In the genomic region with DNA sequence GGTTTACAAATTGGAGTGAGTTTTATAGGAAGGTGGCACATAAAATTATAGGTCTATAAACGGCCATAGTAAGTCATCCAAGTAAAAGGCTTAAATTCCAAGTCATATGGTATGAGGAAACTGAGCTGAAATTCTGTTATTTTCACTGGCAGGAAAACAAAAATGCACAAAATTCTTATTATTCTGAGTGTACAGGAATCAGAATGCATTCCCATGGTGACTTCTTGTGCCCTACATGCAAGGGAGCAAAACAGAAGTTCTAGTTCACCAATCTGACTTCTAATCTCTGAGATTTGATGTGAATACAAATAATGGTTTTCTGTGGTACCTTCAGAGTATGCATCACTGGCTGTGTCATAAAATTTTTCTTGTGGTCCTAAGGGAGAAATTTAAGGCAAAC, we compare ENCODE assay signal across 34 cellular contexts.
DNase-seq lines count a peak whose midpoint lies in the region; ATAC-seq and TF ChIP-seq lines count a peak whose summit lies in the region.
"Had no signal": no experiment of that assay in that cellular context is flagged by ENCODE, and none has a peak within 500 bp of the region (broad histone marks: within the 10 kb centered on the region; RNA-seq: fewer than 3 reads in every experiment).

No MANE protein-coding gene starts in this region.

- TF ChIP-seq CTCF in brain microvascular endothelial cell (IDR thresholded peaks at IDR 0.05; ENCODE audit: low read depth, low read length, missing control alignments) (no peak), fibroblast of the aortic adventitia (IDR thresholded peaks at IDR 0.05; ENCODE audit: insufficient read depth, low read length) (no peak), nephron progenitor cell (IDR thresholded peaks at IDR 0.05) (no peak)
- no peak for TF ChIP-seq CTCF in CD8-positive, alpha-beta T cell (IDR thresholded peaks at IDR 0.05)

- DNase-seq in GM04503 (ENCODE audit: low read depth) (peak; percentile 74), brain microvascular endothelial cell (peak; percentile 37), fibroblast of the aortic adventitia (ENCODE audit: low read depth) (peak; percentile 78), D341Med (ENCODE audit: low spot score) (no peak), nephron progenitor cell (no peak)
- no peak for DNase-seq in CD8-positive, alpha-beta T cell
- DNase-seq: 8988T; activated CD4-positive, alpha-beta memory T cell treated with anti-CD3 and anti-CD28 coated beads, Interleukin-2, amount 10 ng/mL, durations not matched to agents 7 days and 5 days; activated CD4-positive, alpha-beta T cell treated with anti-CD3 and anti-CD28 coated beads for 1 hour; activated CD8-positive, alpha-beta memory T cell treated with anti-CD3 and anti-CD28 coated beads, Interleukin-2, amount 50 U/mL, for 4 hours; activated naive CD4-positive, alpha-beta T cell treated with Interleukin-2 at 50 U/mL for 16 hours; CD8-positive, alpha-beta memory T cell; DMS 273 treated with DMSO at 0.1 percent for 48 hours; effector CD8-positive, alpha-beta T cell; hypothalamus; immature natural killer cell; Kasumi-1; left colon; mammary epithelial cell; NCI-H1436 treated with DMSO at 0.1 percent for 48 hours; NCI-H2081 treated with DMSO at 0.1 percent for 48 hours; NCI-H345; retina; SHP77; stimulated activated CD4-positive, alpha-beta T cell treated with anti-CD3 and anti-CD28 coated beads, Interleukin-1b, Interleukin-23, amount 100 ng/mL, for 48 hours; stimulated activated naive CD4-positive, alpha-beta T cell treated with Interleukin-2 at 50 U/mL for 16 hours; upper lobe of right lung had no signal

- CTCF ChIA-PET in CD8-positive, alpha-beta T cell (lab: Charles Lee) = no interaction called here

- H3K27ac Mint-ChIP-seq in nephron progenitor cell = no peak overlapping the region
- no peak overlapping the region for H3K27ac Mint-ChIP-seq in CD8-positive, alpha-beta T cell
- H3K27ac Mint-ChIP-seq: activated CD4-positive, alpha-beta memory T cell treated with anti-CD3 and anti-CD28 coated beads, Interleukin-2, amount 10 ng/mL, durations not matched to agents 7 days and 5 days; B cell; CD8-positive, alpha-beta memory T cell; immature natural killer cell; nephron had no signal

- H3K36me3 Mint-ChIP-seq in nephron progenitor cell (ENCODE audit: low read depth) = no peaks in the 10 kb centered on the region
- no peaks in the 10 kb centered on the region for H3K36me3 Mint-ChIP-seq in CD8-positive, alpha-beta T cell
- H3K36me3 Mint-ChIP-seq: CD8-positive, alpha-beta memory T cell; immature natural killer cell had no signal

- H3K9me3 ChIP-seq in CD8-positive, alpha-beta T cell (ENCODE audit: low read length) = no peaks in the 10 kb centered on the region
- H3K9me3 ChIP-seq: upper lobe of right lung had no signal

- POLR2A ChIA-PET in CD8-positive, alpha-beta T cell (lab: Charles Lee) = no interaction called here

- H3K27ac ChIP-seq in ACC112 (ENCODE audit: low read depth, low read length) = peak overlapping the region; percentile 77
- no peak overlapping the region for H3K27ac ChIP-seq in brain microvascular endothelial cell
- H3K27ac ChIP-seq in CD8-positive, alpha-beta T cell (ENCODE audit: low read depth, low read length) = no peak overlapping the region
- H3K27ac ChIP-seq: epithelial cell of prostate, parathyroid adenoma, upper lobe of right lung had no signal

- peaks cover 7% of the 10 kb centered on the region for H3K27me3 Mint-ChIP-seq in nephron progenitor cell (ENCODE audit: low read depth, poor library complexity)
- no peaks in the 10 kb centered on the region for H3K27me3 Mint-ChIP-seq in CD8-positive, alpha-beta T cell (ENCODE audit: low read depth)
- H3K27me3 Mint-ChIP-seq: activated CD4-positive, alpha-beta memory T cell treated with anti-CD3 and anti-CD28 coated beads, Interleukin-2, amount 10 ng/mL, durations not matched to agents 7 days and 5 days; B cell had no signal

- no peak for ATAC-seq in CD8-positive, alpha-beta T cell
- no peak for ATAC-seq in GM18517 (IDR thresholded peaks at IDR 0.05; ENCODE audit: unreplicated experiment)
- ATAC-seq: left colon, Panc1, upper lobe of right lung had no signal

- H3K27me3 ChIP-seq in ACC112 (ENCODE audit: insufficient read depth, low read length) = no peaks in the 10 kb centered on the region
- no peaks in the 10 kb centered on the region for H3K27me3 ChIP-seq in brain microvascular endothelial cell (replicated peaks)
- H3K27me3 ChIP-seq in CD8-positive, alpha-beta T cell (ENCODE audit: insufficient read depth, low read length) = no peaks in the 10 kb centered on the region
- H3K27me3 ChIP-seq: upper lobe of right lung had no signal

- in situ Hi-C loops in brain microvascular endothelial cell (cut with HindIII; ENCODE audit: low pct_ligation_motif_present, low sequenced_read_pairs) = no loop called here

- H3K4me3 ChIP-seq in ACC112 (ENCODE audit: low read depth, low read length) = no peak overlapping the region
- no peak overlapping the region for H3K4me3 ChIP-seq in brain microvascular endothelial cell (ENCODE audit: low read depth, low read length)
- H3K4me3 ChIP-seq in fibroblast of the aortic adventitia (ENCODE audit: low read depth, low read length) = no peak overlapping the region
- H3K4me3 ChIP-seq in CD8-positive, alpha-beta T cell (ENCODE audit: low read depth, low read length) = no peak overlapping the region
- H3K4me3 ChIP-seq: upper lobe of right lung had no signal

- H3K9me3 Mint-ChIP-seq in nephron progenitor cell = peaks cover 30% of the 10 kb centered on the region
- no peaks in the 10 kb centered on the region for H3K9me3 Mint-ChIP-seq in CD8-positive, alpha-beta T cell
- H3K9me3 Mint-ChIP-seq: activated CD4-positive, alpha-beta memory T cell treated with anti-CD3 and anti-CD28 coated beads, Interleukin-2, amount 10 ng/mL, durations not matched to agents 7 days and 5 days; immature natural killer cell had no signal

- peak overlapping the region; percentile 22 for H2AFZ ChIP-seq in ACC112 (ENCODE audit: low read length, unreplicated experiment)
- H2AFZ ChIP-seq: parathyroid adenoma had no signal

- H3K79me2 ChIP-seq in ACC112 (ENCODE audit: control insufficient read depth, insufficient read depth, low read length, unreplicated experiment) = no peaks in the 10 kb centered on the region
- H3K79me2 ChIP-seq: parathyroid adenoma had no signal

- intact Hi-C loops in CD8-positive, alpha-beta T cell (cut with DNase I, micrococcal nuclease) = no loop called here

- peaks cover 14% of the 10 kb centered on the region for H3K4me1 ChIP-seq in ACC112 (ENCODE audit: control insufficient read depth, insufficient read depth, low read length, unreplicated experiment)
- no peaks in the 10 kb centered on the region for H3K4me1 ChIP-seq in CD8-positive, alpha-beta T cell (ENCODE audit: insufficient read depth, low read length)
- H3K4me1 ChIP-seq: parathyroid adenoma, upper lobe of right lung had no signal

- no peaks in the 10 kb centered on the region for H3K4me1 Mint-ChIP-seq in nephron progenitor cell
- H3K4me1 Mint-ChIP-seq in CD8-positive, alpha-beta T cell (ENCODE audit: low read depth) = no peaks in the 10 kb centered on the region
- H3K4me1 Mint-ChIP-seq: activated CD4-positive, alpha-beta memory T cell treated with anti-CD3 and anti-CD28 coated beads, Interleukin-2, amount 10 ng/mL, durations not matched to agents 7 days and 5 days; CD8-positive, alpha-beta memory T cell; immature natural killer cell; nephron had no signal

- H3K4me3 Mint-ChIP-seq in nephron progenitor cell = no peak overlapping the region
- H3K4me3 Mint-ChIP-seq in CD8-positive, alpha-beta T cell = no peak overlapping the region
- H3K4me3 Mint-ChIP-seq: activated CD4-positive, alpha-beta memory T cell treated with anti-CD3 and anti-CD28 coated beads, Interleukin-2, amount 10 ng/mL, durations not matched to agents 7 days and 5 days; B cell; CD8-positive, alpha-beta memory T cell; immature natural killer cell; nephron had no signal

- H3K36me3 ChIP-seq in ACC112 (ENCODE audit: insufficient read depth, low read length) (no peaks in the 10 kb centered on the region), brain microvascular endothelial cell (replicated peaks) (no peaks in the 10 kb centered on the region)
- H3K36me3 ChIP-seq in CD8-positive, alpha-beta T cell (ENCODE audit: insufficient read depth, low read length) = no peaks in the 10 kb centered on the region
- H3K36me3 ChIP-seq: upper lobe of right lung had no signal

Comparison
In these comparisons a context has a peak if more than half of its experiments do, and no peak if none do; other contexts are left out.
1. DNase-seq: peak in GM04503 (single experiment), brain microvascular endothelial cell (single experiment) and fibroblast of the aortic adventitia (single experiment); none in D341Med (single experiment), nephron progenitor cell (single experiment) and CD8-positive, alpha-beta T cell (0 of 7).